ENCODE assay signal across 8 cellular contexts in genomic region chr6:156777866-156778614, GRCh38. TPM values are rescaled to one million over a fixed set of nuclear protein-coding genes. Genes with fewer than 3 reads are reported as not detected.
A peak's percentile ranks its signal among the peaks of the same experiment; 100 is the strongest.
DNase-seq lines count a peak whose midpoint lies in the region; ATAC-seq and FAIRE-seq lines count a peak whose summit lies in the region.

No MANE protein-coding gene starts in this region.

- no peaks in the 10 kb centered on the region for H3K4me1 ChIP-seq in thymus (ENCODE audit: control insufficient read depth, insufficient read depth, low read length)

- no peaks in the 10 kb centered on the region for H3K36me3 ChIP-seq in thymus (ENCODE audit: control insufficient read depth, insufficient read depth)

- H3K4me3 ChIP-seq in thymus (ENCODE audit: low read length) = peak overlapping the region; percentile 93

- peak; percentile 17 for ATAC-seq in HG02981 (IDR thresholded peaks at IDR 0.05; ENCODE audit: unreplicated experiment)

- no peaks in the 10 kb centered on the region for H3K9me3 ChIP-seq in thymus (ENCODE audit: control insufficient read depth)

- no peaks in the 10 kb centered on the region for H3K27me3 ChIP-seq in thymus (ENCODE audit: control insufficient read depth, insufficient read depth)

- peak overlapping the region; percentile 99 for H3K27ac ChIP-seq in thymus (ENCODE audit: low read depth)

- WGBS in thymus = under 1% methylated on average over 85 of the region's 85 CpGs

- no peak for FAIRE-seq in frontal cortex (lab: Jason Lieb, UNC)

- DNase-seq in NCI-H1092 treated with DMSO at 0.1 percent for 48 hours (lab: John Stamatoyannopoulos, UW) = peak; percentile 51
- DNase-seq in NCI-H1092 (lab: John Stamatoyannopoulos, UW) = no peak
- peak; percentile 70 for DNase-seq in OCI-M1 (lab: John Stamatoyannopoulos, UW)
- DNase-seq in activated T-helper 9 cell treated with anti-CD3 and anti-CD28 coated beads, Interleukin-2, amount 50 U/mL, for 16 hours (ENCODE audit: low read depth) = peak; percentile 47
- DNase-seq in frontal cortex (ENCODE audit: low spot score in 2 of 2) = peak; percentile 54 to 72
- peak in 41 of 56 donors; percentile 19 to 70 (median 49) for DNase-seq in nucleus accumbens (lab: John Stamatoyannopoulos, UW)

RNA-seq across cellular contexts. Expression of gene ARID1B, which starts 0.9 kb away (rescaled TPM):
- total RNA-seq in frontal cortex = 59.9 TPM
- polyA plus RNA-seq in thymus = 26.5 TPM
